In the genomic region with DNA sequence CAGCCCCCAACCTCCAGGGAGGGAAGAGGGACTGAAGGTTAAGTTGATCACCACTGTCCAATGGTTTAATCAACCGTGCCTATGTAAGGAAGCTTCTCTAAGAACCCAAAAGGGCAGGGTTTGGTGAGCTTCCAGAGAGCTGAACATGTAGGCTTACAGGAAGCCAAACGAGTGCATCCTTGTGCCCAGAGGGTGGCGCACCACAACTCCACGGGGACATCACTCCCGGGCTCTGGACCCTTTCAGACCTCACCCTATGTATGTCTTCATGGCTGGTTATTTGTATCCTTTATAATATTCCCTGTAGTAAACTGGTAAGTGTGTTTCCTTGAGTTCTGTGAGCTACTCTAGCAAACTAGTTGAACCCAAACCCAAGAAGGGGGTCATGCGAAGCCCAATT, we compare ENCODE assay signal across 13 cellular contexts. TPM values are rescaled to one million over a fixed set of nuclear protein-coding genes. Genes with fewer than 3 reads are reported as not detected.
A peak's percentile ranks its signal among the peaks of the same experiment; 100 is the strongest.
DNase-seq lines count a peak whose midpoint lies in the region; ATAC-seq and TF ChIP-seq lines count a peak whose summit lies in the region.
"Had no signal": no experiment of that assay in that cellular context is flagged by ENCODE, and none has a peak within 500 bp of the region (broad histone marks: within the 10 kb centered on the region; RNA-seq: fewer than 3 reads in every experiment).

No MANE protein-coding gene starts in this region.

- intact Hi-C loops in stomach (cut with DNase I; ENCODE audit: low total_unique reads) = no loop called here

- no peak for TF ChIP-seq POLR2A in stomach (IDR thresholded peaks at IDR 0.05)

- H3K27me3 ChIP-seq in GM06990 (replicated peaks; ENCODE audit: control insufficient read depth, insufficient read depth, low read length) (no peaks in the 10 kb centered on the region), hepatocyte (no peaks in the 10 kb centered on the region), stomach (no peaks in the 10 kb centered on the region)
- H3K27me3 ChIP-seq: sigmoid colon had no signal

- no peak for DNase-seq in GM06990 (ENCODE audit: extremely low read depth, insufficient read length)
- peak; percentile 52 for DNase-seq in SK-MEL-5 (ENCODE audit: low read depth, low spot score)
- no peak for DNase-seq in hepatocyte (ENCODE audit: low spot score)
- DNase-seq in stomach = no peak
- DNase-seq in NCI-H526 (lab: John Stamatoyannopoulos, UW) = no peak
- DNase-seq: activated naive CD8-positive, alpha-beta T cell treated with anti-CD3 and anti-CD28 coated beads, Interleukin-2, amount 50 U/mL, for 24 hours; Karpas-422; lower lobe of right lung; PC-9; sigmoid colon had no signal

- no peaks in the 10 kb centered on the region for H3K9me2 ChIP-seq in hepatocyte (replicated peaks; ENCODE audit: insufficient read depth)

- WGBS in hepatocyte (ENCODE audit: low lambda C conversion rate, missing lambda C conversion rate) = 50% methylated on average over 6 of the region's 6 CpGs
- 42 to 50% (median 48%) methylated on average over 5 to 6 of the region's 6 CpGs for WGBS in stomach, 5 donors

- no peak overlapping the region for H2AFZ ChIP-seq in hepatocyte
- H2AFZ ChIP-seq: PC-9 had no signal

- in situ Hi-C loops in SK-MEL-5 (cut with HindIII; ENCODE audit: low pct_unique_long_range_greater_than_20kb, low sequenced_read_pairs) = no loop called here

- H3K27ac ChIP-seq in 22Rv1 (no peak overlapping the region), hepatocyte (no peak overlapping the region), stomach (no peak overlapping the region)
- H3K27ac ChIP-seq: PC-9, sigmoid colon had no signal

- no peak for TF ChIP-seq EP300 in stomach (IDR thresholded peaks at IDR 0.05)

- peak; percentile 38 for TF ChIP-seq CTCF in 22Rv1 (IDR thresholded peaks at IDR 0.05)
- TF ChIP-seq CTCF in GM06990 (IDR thresholded peaks at IDR 0.05; ENCODE audit: insufficient read depth, low read length, poor library complexity, severe bottlenecking) = peak; percentile 31
- peak; percentile 25 for TF ChIP-seq CTCF in hepatocyte (IDR thresholded peaks at IDR 0.05; ENCODE audit: poor library complexity)
- no peak for TF ChIP-seq CTCF in stomach (IDR thresholded peaks at IDR 0.05)

- peaks cover 26% of the 10 kb centered on the region for H3K36me3 ChIP-seq in GM06990 (ENCODE audit: control insufficient read depth, insufficient read depth, low read length)
- H3K36me3 ChIP-seq in hepatocyte (replicated peaks; ENCODE audit: insufficient read depth, low read depth) = no peaks in the 10 kb centered on the region
- peaks cover 32 to 48% (median 42%) of the 10 kb centered on the region in 4 donors for H3K36me3 ChIP-seq in stomach

- H3K79me2 ChIP-seq in hepatocyte = no peaks in the 10 kb centered on the region

- H4K20me1 ChIP-seq in hepatocyte (ENCODE audit: insufficient read depth, poor library complexity, severe bottlenecking) = no peaks in the 10 kb centered on the region

- no peak overlapping the region for H3K4me2 ChIP-seq in hepatocyte
- H3K4me2 ChIP-seq: PC-9 had no signal

- ATAC-seq in GM19452 (IDR thresholded peaks at IDR 0.05; ENCODE audit: unreplicated experiment) = no peak
- ATAC-seq in GM19397 (IDR thresholded peaks at IDR 0.05; ENCODE audit: unreplicated experiment) = no peak
- ATAC-seq: activated naive CD8-positive, alpha-beta T cell treated with anti-CD3 and anti-CD28 coated beads, Interleukin-2, amount 50 U/mL, for 24 hours; lower lobe of right lung had no signal

- no peak overlapping the region for H3K4me3 ChIP-seq in GM06990 (replicated peaks; ENCODE audit: low read depth, low read length)
- no peak overlapping the region for H3K4me3 ChIP-seq in hepatocyte
- no peak overlapping the region for H3K4me3 ChIP-seq in stomach
- H3K4me3 ChIP-seq: lower lobe of right lung, PC-9, sigmoid colon had no signal

- H3K9me3 ChIP-seq in hepatocyte (ENCODE audit: low read depth) (no peaks in the 10 kb centered on the region), stomach (no peaks in the 10 kb centered on the region)
- H3K9me3 ChIP-seq: lower lobe of right lung, sigmoid colon had no signal

- H3K4me1 ChIP-seq in hepatocyte (ENCODE audit: insufficient read depth) (no peaks in the 10 kb centered on the region), stomach (peaks cover 0 to 12% (median 8%) of the 10 kb centered on the region in 4 donors)

RNA-seq across cellular contexts. Expression of gene NFKB2, which starts 11.5 kb away (rescaled TPM):
- 10.3 and 13.0 TPM in 2 replicates for total RNA-seq in SK-MEL-5 (2014; rRNA removed; shearing (Covaris generic))
- 21.1 and 29.2 TPM in 2 replicates for polyA plus RNA-seq in SK-MEL-5 (2015; cell fraction: cytosol; rRNA removed)
- 28.5 and 59.7 TPM in 2 replicates for polyA plus RNA-seq in SK-MEL-5 (2015; cell fraction: nucleus; rRNA removed)
- total RNA-seq in hepatocyte (13.0 and 23.2 TPM in 2 replicates), stomach (10 to 100 TPM in 4 of 5 donors, 1 to 10 TPM in 1; 9.7 to 84.0 (median 26.7) TPM)
- polyA plus RNA-seq in hepatocyte (27.4 and 29.6 TPM in 2 replicates), stomach (10 to 100 TPM; 19.2 to 25.6 (median 20.0) TPM)

RNA-seq across cellular contexts. Expression of gene PSD, which starts 34.5 kb away (rescaled TPM):
- total RNA-seq in SK-MEL-5 (2014; rRNA removed; shearing (Covaris generic)) = 0.40 and 0.61 TPM in 2 replicates
- polyA plus RNA-seq in SK-MEL-5 (2015; cell fraction: cytosol; rRNA removed) = 0.63 and 1.1 TPM in 2 replicates
- 0.49 and 0.96 TPM in 2 replicates for polyA plus RNA-seq in SK-MEL-5 (2015; cell fraction: nucleus; rRNA removed)
- total RNA-seq in hepatocyte (9.9 and 13.1 TPM in 2 replicates), stomach (10 to 100 TPM; 24.5 to 74.7 (median 24.6) TPM)
- polyA plus RNA-seq in hepatocyte (20.1 and 21.5 TPM in 2 replicates), stomach (10 to 100 TPM in 1 of 3 donors, 1 to 10 TPM in 2; 2.2 to 10.4 (median 2.3) TPM)

RNA-seq across cellular contexts. Expression of gene FBXL15, which starts 36.6 kb away (rescaled TPM):
- total RNA-seq in SK-MEL-5 (2014; rRNA removed; shearing (Covaris generic)) = 6.5 and 8.4 TPM in 2 replicates
- 12.8 and 13.8 TPM in 2 replicates for polyA plus RNA-seq in SK-MEL-5 (2015; cell fraction: cytosol; rRNA removed)
- polyA plus RNA-seq in SK-MEL-5 (2015; cell fraction: nucleus; rRNA removed) = 21.3 and 26.2 TPM in 2 replicates
- total RNA-seq in hepatocyte = 16.3 and 25.0 TPM in 2 replicates
- polyA plus RNA-seq in hepatocyte = 42.3 and 47.4 TPM in 2 replicates
- total RNA-seq in stomach = 100 to 1,000 TPM in 1 of 5 donors, 10 to 100 TPM in 2, 1 to 10 TPM in 2; 3.5 to 315 (median 15.6) TPM
- 10 to 100 TPM; 19.2 to 21.4 (median 20.4) TPM for polyA plus RNA-seq in stomach

RNA-seq across cellular contexts. Expression of gene CUEDC2, which starts 48.3 kb away (rescaled TPM):
- 24.3 and 26.6 TPM in 2 replicates for total RNA-seq in SK-MEL-5 (2014; rRNA removed; shearing (Covaris generic))
- 33.6 and 44.5 TPM in 2 replicates for polyA plus RNA-seq in SK-MEL-5 (2015; cell fraction: cytosol; rRNA removed)
- polyA plus RNA-seq in SK-MEL-5 (2015; cell fraction: nucleus; rRNA removed) = 43.7 and 59.2 TPM in 2 replicates
- total RNA-seq in hepatocyte (37.9 and 45.4 TPM in 2 replicates), stomach (100 to 1,000 TPM in 1 of 5 donors, 10 to 100 TPM in 4; 15.9 to 145 (median 31.8) TPM)
- polyA plus RNA-seq in hepatocyte (77.9 and 79.9 TPM in 2 replicates), stomach (10 to 100 TPM; 48.6 to 59.2 (median 49.2) TPM)

Comparison
In these comparisons a context has a peak if more than half of its experiments do, and no peak if none do; other contexts are left out.
1. CTCF ChIP-seq: peak in 22Rv1 (single experiment), GM06990 (single experiment) and hepatocyte (single experiment); none in stomach (0 of 7).